ENCODE assay signal across 36 cellular contexts in genomic region chr17:30035369-30035768, GRCh38.
"Had no signal": no experiment of that assay in that cellular context is flagged by ENCODE, and none has a peak within 500 bp of the region (broad histone marks: within the 10 kb centered on the region; RNA-seq: fewer than 3 reads in every experiment).

No MANE protein-coding gene starts in this region.

- H3K4me3 Mint-ChIP-seq: activated B cell treated with CpG ODN at 0.5 μM for 24 hours; activated CD4-positive, alpha-beta memory T cell treated with anti-CD3 and anti-CD28 coated beads for 36 hours; activated CD4-positive, alpha-beta T cell treated with anti-CD3 and anti-CD28 coated beads, Interleukin-2, amount 10 ng/mL, durations not matched to agents 24 days and 14 days; activated CD8-positive, alpha-beta T cell treated with anti-CD3 and anti-CD28 coated beads for 36 hours; activated naive CD4-positive, alpha-beta T cell treated with anti-CD3 and anti-CD28 coated beads for 36 hours; activated naive CD8-positive, alpha-beta T cell treated with anti-CD3 and anti-CD28 coated beads for 36 hours; activated T-cell treated with anti-CD3 and anti-CD28 coated beads, Interleukin-2, amount 50 U/mL, for 4 hours; activated T-cell treated with anti-CD3 and anti-CD28 coated beads, Interleukin-2, amount 50 U/mL, for 72 hours; activated T-helper 1 cell treated with anti-CD3 and anti-CD28 coated beads, Interleukin-12 subunit alpha, Interleukin-12 subunit beta, Interleukin-2, Interleukin-4 antibody, amounts not matched to agents 30 ng/mL and 10 ng/mL and 1 ng/mL, durations not matched to agents 14 hours and 24 hours and 36 hours; activated T-helper 17 cell treated with anti-CD3 and anti-CD28 coated beads, Interleukin-2, amount 50 U/mL, for 72 hours; brain; central memory CD8-positive, alpha-beta T cell; T-helper 2 cell treated with Interferon-gamma antibody and Interleukin-4, amounts not matched to agents 5 μg/mL and 100 μg/mL, for 36 hours had no signal

- H3K9me3 ChIP-seq: adrenal gland, colonic mucosa had no signal

- H3K4me1 ChIP-seq: adrenal gland, colonic mucosa had no signal

- H3K27me3 Mint-ChIP-seq: activated B cell treated with CpG ODN at 0.5 μM for 24 hours; activated CD8-positive, alpha-beta T cell treated with anti-CD3 and anti-CD28 coated beads for 36 hours; brain had no signal

- H3K4me3 ChIP-seq: adrenal gland, cardiac muscle cell, colonic mucosa had no signal

- DNase-seq: activated B cell treated with CpG ODN at 0.5 μM for 24 hours; activated CD4-positive, alpha-beta memory T cell treated with anti-CD3 and anti-CD28 coated beads for 36 hours; activated CD4-positive, alpha-beta T cell treated with anti-CD3 and anti-CD28 coated beads for 4 hours; activated CD4-positive, alpha-beta T cell treated with anti-CD3 and anti-CD28 coated beads, Interleukin-2, amount 10 ng/mL, durations not matched to agents 24 days and 14 days; activated CD4-positive, alpha-beta T cell treated with anti-CD3 and anti-CD28 coated beads, Interleukin-2, amount 50 U/mL, for 1 hour; activated CD4-positive, alpha-beta T cell treated with anti-CD3 and anti-CD28 coated beads, Interleukin-2, amount 50 U/mL, for 4 hours; activated CD4-positive, CD25-positive, alpha-beta regulatory T cell treated with anti-CD3 and anti-CD28 coated beads, Interleukin-2, amount 50 U/mL, for 72 hours; activated CD8-positive, alpha-beta memory T cell treated with anti-CD3 and anti-CD28 coated beads, Interleukin-2, amount 50 U/mL, for 4 hours; activated CD8-positive, alpha-beta T cell treated with anti-CD3 and anti-CD28 coated beads for 36 hours; activated effector memory CD4-positive, alpha-beta T cell treated with anti-CD3 and anti-CD28 coated beads, Interleukin-2, amount 50 U/mL, for 16 hours; activated gamma-delta T cell treated with Interleukin-2 at 50 U/mL for 16 hours; activated naive CD4-positive, alpha-beta T cell; activated naive CD4-positive, alpha-beta T cell treated with anti-CD3 and anti-CD28 coated beads for 36 hours; activated naive CD4-positive, alpha-beta T cell treated with anti-CD3 and anti-CD28 coated beads, Interleukin-2, amount 50 U/mL, for 16 hours; activated naive CD8-positive, alpha-beta T cell treated with anti-CD3 and anti-CD28 coated beads for 36 hours; activated T-cell treated with anti-CD3 and anti-CD28 coated beads for 4 hours; activated T-cell treated with anti-CD3 and anti-CD28 coated beads, Interleukin-2, amount 50 U/mL, for 1 hour; activated T-cell treated with anti-CD3 and anti-CD28 coated beads, Interleukin-2, amount 50 U/mL, for 4 hours; activated T-cell treated with anti-CD3 and anti-CD28 coated beads, Interleukin-2, amount 50 U/mL, for 72 hours; adrenal gland; amniotic stem cell; aorta; caudate nucleus; cerebellar nuclear complex; colonic mucosa; T-helper 2 cell; T-helper 9 cell had no signal

- H3K36me3 Mint-ChIP-seq: activated CD4-positive, alpha-beta memory T cell treated with anti-CD3 and anti-CD28 coated beads for 36 hours; activated naive CD8-positive, alpha-beta T cell treated with anti-CD3 and anti-CD28 coated beads for 36 hours; brain had no signal

- H3K4me1 Mint-ChIP-seq: activated naive CD8-positive, alpha-beta T cell treated with anti-CD3 and anti-CD28 coated beads for 36 hours; activated T-helper 17 cell treated with anti-CD3 and anti-CD28 coated beads, Interleukin-2, amount 50 U/mL, for 72 hours; central memory CD8-positive, alpha-beta T cell had no signal

- FAIRE-seq: bronchial epithelial cell had no signal

- H3K27me3 ChIP-seq: adrenal gland, cardiac muscle cell, colonic mucosa had no signal

- H3K9me3 Mint-ChIP-seq: activated B cell treated with CpG ODN at 0.5 μM for 24 hours; activated CD4-positive, alpha-beta memory T cell treated with anti-CD3 and anti-CD28 coated beads for 36 hours; activated CD8-positive, alpha-beta T cell treated with anti-CD3 and anti-CD28 coated beads for 36 hours; activated naive CD4-positive, alpha-beta T cell treated with anti-CD3 and anti-CD28 coated beads for 36 hours; activated naive CD8-positive, alpha-beta T cell treated with anti-CD3 and anti-CD28 coated beads for 36 hours; activated T-cell treated with anti-CD3 and anti-CD28 coated beads, Interleukin-2, amount 50 U/mL, for 4 hours; activated T-cell treated with anti-CD3 and anti-CD28 coated beads, Interleukin-2, amount 50 U/mL, for 72 hours; central memory CD8-positive, alpha-beta T cell; T-helper 2 cell treated with Interferon-gamma antibody and Interleukin-4, amounts not matched to agents 5 μg/mL and 100 μg/mL, for 36 hours had no signal

- H3K36me3 ChIP-seq: adrenal gland, cardiac muscle cell, colonic mucosa had no signal

- ATAC-seq: activated CD8-positive, alpha-beta T cell treated with anti-CD3 and anti-CD28 coated beads for 36 hours; activated naive CD4-positive, alpha-beta T cell treated with anti-CD3 and anti-CD28 coated beads, Interleukin-2, amount 50 U/mL, for 72 hours; activated T-cell treated with anti-CD3 and anti-CD28 coated beads, Interleukin-2, amount 50 U/mL, for 4 hours; activated T-cell treated with anti-CD3 and anti-CD28 coated beads, Interleukin-2, amount 50 U/mL, for 72 hours; activated T-helper 17 cell treated with anti-CD3 and anti-CD28 coated beads, Interleukin-2, amount 50 U/mL, for 72 hours had no signal

- H3K27ac ChIP-seq: adrenal gland, cardiac muscle cell, colonic mucosa, VCaP had no signal

- H3K27ac Mint-ChIP-seq: activated B cell treated with CpG ODN at 0.5 μM for 24 hours; activated CD4-positive, alpha-beta memory T cell treated with anti-CD3 and anti-CD28 coated beads for 36 hours; activated CD4-positive, alpha-beta T cell treated with anti-CD3 and anti-CD28 coated beads, Interleukin-2, amount 10 ng/mL, durations not matched to agents 24 days and 14 days; activated CD8-positive, alpha-beta T cell treated with anti-CD3 and anti-CD28 coated beads for 36 hours; activated naive CD4-positive, alpha-beta T cell treated with anti-CD3 and anti-CD28 coated beads for 36 hours; activated naive CD4-positive, alpha-beta T cell treated with anti-CD3 and anti-CD28 coated beads, Interleukin-2, amount 50 U/mL, for 72 hours; activated naive CD8-positive, alpha-beta T cell treated with anti-CD3 and anti-CD28 coated beads for 36 hours; activated T-cell treated with anti-CD3 and anti-CD28 coated beads, Interleukin-2, amount 50 U/mL, for 72 hours; activated T-helper 1 cell treated with anti-CD3 and anti-CD28 coated beads, Interleukin-12 subunit alpha, Interleukin-12 subunit beta, Interleukin-2, Interleukin-4 antibody, amounts not matched to agents 30 ng/mL and 10 ng/mL and 1 ng/mL, durations not matched to agents 14 hours and 24 hours and 36 hours; activated T-helper 17 cell treated with anti-CD3 and anti-CD28 coated beads, Interleukin-2, amount 50 U/mL, for 72 hours; brain; T-helper 2 cell treated with Interferon-gamma antibody and Interleukin-4, amounts not matched to agents 5 μg/mL and 100 μg/mL, for 36 hours had no signal
